ENCODE assay signal across 9 cellular contexts in genomic region chr12:119682635-119683340, GRCh38. TPM values are rescaled to one million over a fixed set of nuclear protein-coding genes. Genes with fewer than 3 reads are reported as not detected.
A peak's percentile ranks its signal among the peaks of the same experiment; 100 is the strongest.
DNase-seq lines count a peak whose midpoint lies in the region; ATAC-seq and TF ChIP-seq lines count a peak whose summit lies in the region.
"Had no signal": no experiment of that assay in that cellular context is flagged by ENCODE, and none has a peak within 500 bp of the region (broad histone marks: within the 10 kb centered on the region; RNA-seq: fewer than 3 reads in every experiment).

No MANE protein-coding gene starts in this region.

- no peaks in the 10 kb centered on the region for H3K9me3 ChIP-seq in transverse colon

- no peaks in the 10 kb centered on the region for H3K27me3 ChIP-seq in transverse colon

- no peak for DNase-seq in Right ventricle myocardium superior
- DNase-seq in Right ventricle myocardium inferior (ENCODE audit: missing footprints) = no peak
- DNase-seq in NOMO-1 treated with dmso at 0.1 percent for 144 hours (lab: John Stamatoyannopoulos, UW; ENCODE audit: unreplicated experiment) = peak; percentile 72
- DNase-seq in effector memory CD8-positive, alpha-beta T cell = no peak
- DNase-seq in transverse colon = no peak
- no peak for DNase-seq in SW480 (ENCODE audit: low spot score)
- DNase-seq in middle frontal gyrus (ENCODE audit: extremely low spot score, low spot score) = no peak
- DNase-seq in NCI-H345 treated with DMSO at 0.1 percent for 48 hours (lab: John Stamatoyannopoulos, UW; ENCODE audit: unreplicated experiment) = no peak
- DNase-seq: activated CD4-positive, alpha-beta T cell treated with anti-CD3 and anti-CD28 coated beads, Interleukin-2, amount 50 U/mL, for 48 hours had no signal

- no peak overlapping the region for H3K4me3 ChIP-seq in transverse colon

- H3K4me3 Mint-ChIP-seq in effector memory CD8-positive, alpha-beta T cell = no peak overlapping the region

- H3K27ac Mint-ChIP-seq in effector memory CD8-positive, alpha-beta T cell = peak overlapping the region; percentile 62 to 86

- no peak for TF ChIP-seq POLR2A in transverse colon (IDR thresholded peaks at IDR 0.05)

- TF ChIP-seq EP300 in transverse colon (IDR thresholded peaks at IDR 0.05; ENCODE audit: low read depth) = no peak

- no peaks in the 10 kb centered on the region for H3K27me3 Mint-ChIP-seq in effector memory CD8-positive, alpha-beta T cell

- intact Hi-C loops in Right ventricle myocardium superior (cut with DNase I) (no loop called here), Right ventricle myocardium inferior (cut with DNase I) (no loop called here), transverse colon (cut with DNase I; ENCODE audit: low total_unique reads) (no loop called here)

- H3K27ac ChIP-seq in transverse colon = peak overlapping the region; percentile 75 to 82 (median 78)

- H3K4me1 ChIP-seq in transverse colon = peaks cover 15 to 94% (median 61%) of the 10 kb centered on the region in 4 donors

- peaks cover 27% of the 10 kb centered on the region for H3K36me3 Mint-ChIP-seq in effector memory CD8-positive, alpha-beta T cell (ENCODE audit: insufficient read depth)

- peaks cover 0 to 26% (median 7%) of the 10 kb centered on the region in 4 donors for H3K36me3 ChIP-seq in transverse colon

- H3K9me3 Mint-ChIP-seq in effector memory CD8-positive, alpha-beta T cell = no peaks in the 10 kb centered on the region

- in situ Hi-C loops in transverse colon (cut with MboI; ENCODE audit: low pct_ligation_motif_present in 1 of 4, low pct_unique_long_range_greater_than_20kb in 1 of 4, low sequenced_read_pairs in 3 of 4) = no loop called here

- H3K4me1 Mint-ChIP-seq in effector memory CD8-positive, alpha-beta T cell (ENCODE audit: low read depth in 2 of 2) = peaks cover 1 to 3% of the 10 kb centered on the region in 2 donors

- ATAC-seq in Right ventricle myocardium superior (ENCODE audit: poor library complexity) (peak; percentile 36), Right ventricle myocardium inferior (no peak)
- ATAC-seq in effector memory CD8-positive, alpha-beta T cell (replicated peaks) = peak; percentile 29

- no peak for TF ChIP-seq CTCF in transverse colon (IDR thresholded peaks at IDR 0.05)

- WGBS in transverse colon (ENCODE audit: low coverage in 1 of 2), 2 donors = 29 to 49% methylated on average over 1 to 3 of the region's 3 CpGs

RNA-seq across cellular contexts. Expression of gene PRKAB1, which starts 14.9 kb away (rescaled TPM):
- 9.3 TPM for total RNA-seq in Right ventricle myocardium superior
- total RNA-seq in Right ventricle myocardium inferior = 12.1 TPM
- 100 to 1,000 TPM in 1 of 4 donors, 10 to 100 TPM in 3; 46.0 to 151 (median 89.3) TPM for total RNA-seq in transverse colon
